8 cellular contexts compared by ENCODE assay signal in genomic region chr16:50467943-50468748, GRCh38.
A peak's percentile ranks its signal among the peaks of the same experiment; 100 is the strongest.
DNase-seq lines count a peak whose midpoint lies in the region; ATAC-seq and TF ChIP-seq lines count a peak whose summit lies in the region.

No MANE protein-coding gene starts in this region.

- no peaks in the 10 kb centered on the region for H3K9me3 Mint-ChIP-seq in CD8-positive, alpha-beta T cell
- H3K9me3 Mint-ChIP-seq in activated T-cell treated with anti-CD3 and anti-CD28 coated beads, Interleukin-2, amount 50 U/mL, for 4 hours: no peaks in the 10 kb centered on the region

- no peaks in the 10 kb centered on the region for H3K4me1 ChIP-seq in CD8-positive, alpha-beta T cell (ENCODE audit: insufficient read depth, low read length)
- peaks cover 10 to 24% (median 19%) of the 10 kb centered on the region in 4 donors for H3K4me1 ChIP-seq in stomach

- intact Hi-C loops in CD8-positive, alpha-beta T cell (cut with DNase I, micrococcal nuclease): no loop called here
- intact Hi-C loops in stomach (cut with DNase I; ENCODE audit: low total_unique reads): no loop called here

- no peak overlapping the region for H3K4me3 ChIP-seq in CD8-positive, alpha-beta T cell (ENCODE audit: low read depth, low read length)
- H3K4me3 ChIP-seq in stomach: peak overlapping the region; percentile 46 to 52 (median 48)

- H3K27ac ChIP-seq in CD8-positive, alpha-beta T cell (ENCODE audit: low read depth, low read length): no peak overlapping the region
- peak overlapping the region in 4 of 5 donors; percentile 38 to 59 (median 55) for H3K27ac ChIP-seq in stomach

- H3K4me1 Mint-ChIP-seq in CD8-positive, alpha-beta T cell (ENCODE audit: low read depth): peaks cover 14% of the 10 kb centered on the region
- H3K4me1 Mint-ChIP-seq in activated T-cell treated with anti-CD3 and anti-CD28 coated beads, Interleukin-2, amount 50 U/mL, for 4 hours (ENCODE audit: low read depth): peaks cover 2% of the 10 kb centered on the region

- POLR2A ChIA-PET in CD8-positive, alpha-beta T cell (lab: Charles Lee): interaction anchor here (0.5 kb wide), 1 partner anchor 23 kb away, joined by 3 read pairs; no protein-coding TSS in a partner anchor

- WGBS in stomach, 5 donors: 4 to 7% (median 6%) methylated on average over 32 to 68 of the region's 68 CpGs

- peak in 1 of 7 experiments; percentile 6 for DNase-seq in CD8-positive, alpha-beta T cell
- no peak for DNase-seq in activated T-cell treated with anti-CD3 and anti-CD28 coated beads, Interleukin-2, amount 50 U/mL, for 4 hours
- peak; percentile 94 for DNase-seq in islet precursor cell
- peak; percentile 87 for DNase-seq in stomach
- no peak for DNase-seq in kidney glomerular epithelial cell (lab: John Stamatoyannopoulos, UW)
- no peak for DNase-seq in NCI-H187 (lab: John Stamatoyannopoulos, UW)

- no peaks in the 10 kb centered on the region for H3K27me3 ChIP-seq in CD8-positive, alpha-beta T cell (ENCODE audit: insufficient read depth, low read length)
- peaks cover 0 to 45% (median 13%) of the 10 kb centered on the region in 3 donors for H3K27me3 ChIP-seq in stomach

- no peaks in the 10 kb centered on the region for H3K36me3 ChIP-seq in CD8-positive, alpha-beta T cell (ENCODE audit: insufficient read depth, low read length)
- no peaks in the 10 kb centered on the region for H3K36me3 ChIP-seq in stomach

- TF ChIP-seq EP300 in stomach (IDR thresholded peaks at IDR 0.05): no peak

- no peaks in the 10 kb centered on the region for H3K36me3 Mint-ChIP-seq in CD8-positive, alpha-beta T cell
- H3K36me3 Mint-ChIP-seq in activated T-cell treated with anti-CD3 and anti-CD28 coated beads, Interleukin-2, amount 50 U/mL, for 4 hours (ENCODE audit: insufficient read depth): no peaks in the 10 kb centered on the region

- ATAC-seq in CD8-positive, alpha-beta T cell: no peak
- peak; percentile 66 for ATAC-seq in HG02885 (IDR thresholded peaks at IDR 0.05; ENCODE audit: poor library complexity, unreplicated experiment)
- peak; percentile 68 to 75 for ATAC-seq in activated T-cell treated with anti-CD3 and anti-CD28 coated beads, Interleukin-2, amount 50 U/mL, for 4 hours
- ATAC-seq in GM18868 (IDR thresholded peaks at IDR 0.05; ENCODE audit: unreplicated experiment): no peak

- CTCF ChIA-PET in CD8-positive, alpha-beta T cell (lab: Charles Lee): no interaction called here

- H3K27ac Mint-ChIP-seq in CD8-positive, alpha-beta T cell: no peak overlapping the region

- H3K9me3 ChIP-seq in CD8-positive, alpha-beta T cell (ENCODE audit: low read length): no peaks in the 10 kb centered on the region
- no peaks in the 10 kb centered on the region for H3K9me3 ChIP-seq in stomach

- no peak for TF ChIP-seq POLR2A in stomach (IDR thresholded peaks at IDR 0.05)

- H3K4me3 Mint-ChIP-seq in CD8-positive, alpha-beta T cell: peak overlapping the region; percentile 73
- H3K4me3 Mint-ChIP-seq in activated T-cell treated with anti-CD3 and anti-CD28 coated beads, Interleukin-2, amount 50 U/mL, for 4 hours: peak overlapping the region; percentile 65

- TF ChIP-seq CTCF in CD8-positive, alpha-beta T cell (IDR thresholded peaks at IDR 0.05): no peak
- no peak for TF ChIP-seq CTCF in stomach (IDR thresholded peaks at IDR 0.05)

- H3K27me3 Mint-ChIP-seq in CD8-positive, alpha-beta T cell (ENCODE audit: low read depth): peaks cover 27% of the 10 kb centered on the region
- peaks cover 31% of the 10 kb centered on the region for H3K27me3 Mint-ChIP-seq in activated T-cell treated with anti-CD3 and anti-CD28 coated beads, Interleukin-2, amount 50 U/mL, for 4 hours (ENCODE audit: low read depth)

Comparison
In these comparisons a context has a peak if more than half of its experiments do, and no peak if none do; other contexts are left out.
1. ATAC-seq: peak in HG02885 (single experiment) and activated T-cell treated with anti-CD3 and anti-CD28 coated beads, Interleukin-2, amount 50 U/mL, for 4 hours (2 of 2); none in CD8-positive, alpha-beta T cell (single experiment) and GM18868 (single experiment).
2. DNase-seq: peak in islet precursor cell (single experiment) and stomach (single experiment); none in activated T-cell treated with anti-CD3 and anti-CD28 coated beads, Interleukin-2, amount 50 U/mL, for 4 hours (single experiment), kidney glomerular epithelial cell (single experiment) and NCI-H187 (0 of 2).